2 cellular contexts compared by ENCODE assay signal in genomic region chr17:17832040-17832363, GRCh38.
TF ChIP-seq lines count a peak whose summit lies in the region.

No MANE protein-coding gene starts in this region.

TF ChIP-seq in SK-N-SH, 30 proteins besides CTCF, POLR2A, EP300 and RAD21 (continued from another document):
- 0 out of 2 replicates have a peak, but pooled peaks have one; percentile 8 for TF ChIP-seq RCOR1 (IDR thresholded peaks at IDR 0.05; ENCODE audit: low read length)
- TF ChIP-seq NFIC (IDR thresholded peaks at IDR 0.05; ENCODE audit: borderline replicate concordance) = no peak
TF ChIP-seq in SK-N-SH: peak in this region for 1.

TF ChIP-seq in SK-N-SH treated with all-trans-retinoic acid at 6 μM for 48 hours, 23 proteins besides CTCF, POLR2A, EP300 and RAD21 (continued from another document):
- no peak for TF ChIP-seq PATZ1 (CRISPR knock-in tag; IDR thresholded peaks at IDR 0.05; ENCODE audit: borderline replicate concordance)
- no peak for TF ChIP-seq RARB (CRISPR knock-in tag; IDR thresholded peaks at IDR 0.05)
- TF ChIP-seq OSR1 (CRISPR knock-in tag; IDR thresholded peaks at IDR 0.05) = no peak
- no peak for TF ChIP-seq PPARA (CRISPR knock-in tag; IDR thresholded peaks at IDR 0.05; ENCODE audit: borderline replicate concordance)
- no peak for TF ChIP-seq ZNF565 (CRISPR knock-in tag; conservative IDR thresholded peaks at IDR 0.05; ENCODE audit: low read depth)
- no peak for TF ChIP-seq ZC3H10 (CRISPR knock-in tag; IDR thresholded peaks at IDR 0.05)
- no peak for TF ChIP-seq TSHZ2 (CRISPR knock-in tag; IDR thresholded peaks at IDR 0.05)
- TF ChIP-seq ZNF70 (CRISPR knock-in tag; IDR thresholded peaks at IDR 0.05) = no peak
- no peak for TF ChIP-seq CSDC2 (CRISPR knock-in tag; IDR thresholded peaks at IDR 0.05)
